In genomic region chr20:33684533-33685327, GRCh38 we compare ENCODE assay signal across 8 cellular contexts. TPM values are rescaled to one million over a fixed set of nuclear protein-coding genes. Genes with fewer than 3 reads are reported as not detected.
DNase-seq lines count a peak whose midpoint lies in the region; ATAC-seq and TF ChIP-seq lines count a peak whose summit lies in the region.

No MANE protein-coding gene starts in this region.

- H3K79me2 ChIP-seq in OCI-LY1 (ENCODE audit: insufficient read depth, low read length), result peaks cover 26% of the 10 kb centered on the region

- peaks cover 14% of the 10 kb centered on the region; the same call in 1 of the 2 replicates for H3K36me3 ChIP-seq in OCI-LY1 (ENCODE audit: insufficient read depth, low read length)

- peak overlapping the region; percentile 99 for H3K27ac ChIP-seq in OCI-LY1 (ENCODE audit: low read depth, low read length, poor library complexity, severe bottlenecking)

- H3K9me3 ChIP-seq in OCI-LY1 (ENCODE audit: low read length), result no peaks in the 10 kb centered on the region

- H3K9ac ChIP-seq in OCI-LY1 (ENCODE audit: low read length), result peak overlapping the region; percentile 94

- H3K4me3 ChIP-seq in OCI-LY1 (ENCODE audit: low read depth, low read length, poor library complexity, severe bottlenecking), result peak overlapping the region; percentile 75
- H3K4me3 ChIP-seq in epithelial cell of proximal tubule (ENCODE audit: low read depth, low read length), result peak overlapping the region; percentile 49

- peak overlapping the region; percentile 88 for H3K4me2 ChIP-seq in OCI-LY1 (ENCODE audit: low read length)

- no peaks in the 10 kb centered on the region for H3F3A ChIP-seq in OCI-LY1 (ENCODE audit: insufficient read depth, low read length)

- no peak overlapping the region for H2AFZ ChIP-seq in OCI-LY1 (ENCODE audit: low read length)

- peaks cover 43% of the 10 kb centered on the region for H3K4me1 Mint-ChIP-seq in activated T-cell treated with anti-CD3 and anti-CD28 coated beads, Interleukin-2, amount 50 U/mL, for 4 hours (ENCODE audit: low read depth)
- H3K4me1 Mint-ChIP-seq in stimulated activated memory B cell treated with anti-CD40 and anti-IgM and Interleukin-4, amounts not matched to agents 10 μg/mL and 1 μg/mL and 100 μg/mL, for 72 hours, result peaks cover 53% of the 10 kb centered on the region

- no peaks in the 10 kb centered on the region for H4K20me1 ChIP-seq in OCI-LY1 (ENCODE audit: insufficient read depth, low read length)

- peak overlapping the region; percentile 87 for H3K4me3 Mint-ChIP-seq in activated T-cell treated with anti-CD3 and anti-CD28 coated beads, Interleukin-2, amount 50 U/mL, for 4 hours
- peak overlapping the region; percentile 86 for H3K4me3 Mint-ChIP-seq in stimulated activated memory B cell treated with anti-CD40 and anti-IgM and Interleukin-4, amounts not matched to agents 10 μg/mL and 1 μg/mL and 100 μg/mL, for 72 hours

- no peaks in the 10 kb centered on the region for H3K27me3 Mint-ChIP-seq in activated T-cell treated with anti-CD3 and anti-CD28 coated beads, Interleukin-2, amount 50 U/mL, for 4 hours (ENCODE audit: low read depth)
- H3K27me3 Mint-ChIP-seq in stimulated activated memory B cell treated with anti-CD40 and anti-IgM and Interleukin-4, amounts not matched to agents 10 μg/mL and 1 μg/mL and 100 μg/mL, for 72 hours, result no peaks in the 10 kb centered on the region

- ATAC-seq in activated T-cell treated with anti-CD3 and anti-CD28 coated beads, Interleukin-2, amount 50 U/mL, for 4 hours, result no peak
- no peak for ATAC-seq in stimulated activated memory B cell treated with anti-CD40 and anti-IgM and Interleukin-4, amounts not matched to agents 10 μg/mL and 1 μg/mL and 100 μg/mL, for 72 hours

- peaks cover 87% of the 10 kb centered on the region for H3K4me1 ChIP-seq in OCI-LY1 (ENCODE audit: insufficient read depth, low read length, severe bottlenecking)

- no peaks in the 10 kb centered on the region for H3K9me3 Mint-ChIP-seq in activated T-cell treated with anti-CD3 and anti-CD28 coated beads, Interleukin-2, amount 50 U/mL, for 4 hours
- H3K9me3 Mint-ChIP-seq in stimulated activated memory B cell treated with anti-CD40 and anti-IgM and Interleukin-4, amounts not matched to agents 10 μg/mL and 1 μg/mL and 100 μg/mL, for 72 hours, result no peaks in the 10 kb centered on the region

- no peaks in the 10 kb centered on the region for H3K27me3 ChIP-seq in OCI-LY1 (ENCODE audit: insufficient read depth, low read length)

- TF ChIP-seq CTCF in OCI-LY1 (IDR thresholded peaks at IDR 0.05; ENCODE audit: low read length) (no peak), epithelial cell of proximal tubule (conservative IDR thresholded peaks at IDR 0.05; ENCODE audit: low read depth, low read length) (no peak)

- no peaks in the 10 kb centered on the region for H3K36me3 Mint-ChIP-seq in activated T-cell treated with anti-CD3 and anti-CD28 coated beads, Interleukin-2, amount 50 U/mL, for 4 hours (ENCODE audit: insufficient read depth)
- no peaks in the 10 kb centered on the region for H3K36me3 Mint-ChIP-seq in stimulated activated memory B cell treated with anti-CD40 and anti-IgM and Interleukin-4, amounts not matched to agents 10 μg/mL and 1 μg/mL and 100 μg/mL, for 72 hours

- H3K27ac Mint-ChIP-seq in stimulated activated memory B cell treated with anti-CD40 and anti-IgM and Interleukin-4, amounts not matched to agents 10 μg/mL and 1 μg/mL and 100 μg/mL, for 72 hours, result peak overlapping the region; percentile 84

- no peak for DNase-seq in activated T-cell treated with anti-CD3 and anti-CD28 coated beads, Interleukin-2, amount 50 U/mL, for 4 hours
- DNase-seq in activated T-cell treated with anti-CD3 and anti-CD28 coated beads, Interleukin-2, amount 50 U/mL, for 1 hour, result no peak
- no peak for DNase-seq in epithelial cell of proximal tubule (ENCODE audit: low read depth)
- no peak for DNase-seq in GOT3 (lab: John Stamatoyannopoulos, UW)
- DNase-seq in occipital lobe (lab: John Stamatoyannopoulos, UW), result no peak
- DNase-seq in superior temporal gyrus (ENCODE audit: extremely low spot score), result no peak

- H3K9me2 ChIP-seq in OCI-LY1 (ENCODE audit: low read depth, low read length), result no peaks in the 10 kb centered on the region

RNA-seq across cellular contexts. Expression of gene E2F1, which starts 1.5 kb away (rescaled TPM):
- 10 to 100 TPM; 57.5 to 60.2 (median 57.6) TPM for total RNA-seq in activated T-cell treated with anti-CD3 and anti-CD28 coated beads, Interleukin-2, amount 50 U/mL, for 4 hours
- total RNA-seq in epithelial cell of proximal tubule (17.1 and 35.0 TPM in 2 replicates), occipital lobe (2.2 TPM)

RNA-seq across cellular contexts. Expression of gene NECAB3, which starts 10.5 kb away (rescaled TPM):
- total RNA-seq in activated T-cell treated with anti-CD3 and anti-CD28 coated beads, Interleukin-2, amount 50 U/mL, for 4 hours, result 10 to 100 TPM in 1 of 3 donors, 1 to 10 TPM in 2; 8.0 to 11.8 (median 9.7) TPM
- 13.2 and 26.9 TPM in 2 replicates for total RNA-seq in epithelial cell of proximal tubule
- 27.8 TPM for total RNA-seq in occipital lobe

RNA-seq across cellular contexts. Expression of gene ACTL10, which starts 18.0 kb away (rescaled TPM):
- total RNA-seq in activated T-cell treated with anti-CD3 and anti-CD28 coated beads, Interleukin-2, amount 50 U/mL, for 4 hours, result 1 to 10 TPM; 5.0 to 7.6 (median 6.9) TPM
- 2.2 TPM in 2 replicates for total RNA-seq in epithelial cell of proximal tubule
- total RNA-seq in occipital lobe, result 1.1 TPM

RNA-seq across cellular contexts. Expression of gene C20orf144, which starts 22.6 kb away (rescaled TPM):
- total RNA-seq in activated T-cell treated with anti-CD3 and anti-CD28 coated beads, Interleukin-2, amount 50 U/mL, for 4 hours, result under 1 TPM; 0.11 to 0.38 (median 0.20) TPM
- total RNA-seq in epithelial cell of proximal tubule, result not detected in 2 replicates
- not detected for total RNA-seq in occipital lobe

RNA-seq across cellular contexts. Expression of gene PXMP4, which starts 35.4 kb away (rescaled TPM):
- total RNA-seq in activated T-cell treated with anti-CD3 and anti-CD28 coated beads, Interleukin-2, amount 50 U/mL, for 4 hours, result 1 to 10 TPM; 4.2 to 4.9 (median 4.4) TPM
- total RNA-seq in epithelial cell of proximal tubule, result 2.1 and 2.5 TPM in 2 replicates
- 12.5 TPM for total RNA-seq in occipital lobe
